ENCODE assay signal across 1 cellular context in the genomic region with DNA sequence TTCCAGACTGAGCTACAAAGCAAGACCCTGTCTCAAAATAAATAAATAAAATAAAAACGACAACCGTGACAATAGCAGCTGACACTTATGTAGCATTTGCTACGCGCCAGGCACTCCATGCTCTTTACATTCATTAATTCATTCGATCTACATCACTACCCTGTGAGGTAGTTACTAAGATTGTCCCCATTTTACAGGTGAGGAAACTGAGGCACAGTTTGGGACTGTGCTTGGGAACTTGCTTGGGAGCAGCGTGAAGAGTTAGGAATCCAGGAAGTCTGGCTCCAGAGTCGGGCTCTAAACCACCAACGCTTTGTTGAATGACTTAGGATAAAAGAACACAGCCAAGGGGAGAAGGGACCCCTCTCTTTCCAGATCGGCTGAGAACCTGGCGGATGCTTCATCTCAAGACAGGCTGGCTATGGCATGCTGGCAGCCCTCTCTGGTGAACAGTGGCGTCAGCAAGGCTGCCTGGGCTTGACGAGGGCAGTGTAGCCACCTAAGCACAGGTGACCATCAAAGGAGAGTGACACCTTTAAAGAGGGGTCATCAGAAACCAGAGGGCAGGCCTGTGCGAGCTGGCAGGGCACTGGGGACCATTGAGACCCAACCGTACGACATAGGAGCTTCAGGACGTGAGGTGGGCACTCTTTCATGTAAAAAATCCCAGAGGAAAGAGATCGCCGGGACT.
TF ChIP-seq lines count a peak whose summit lies in the region.

No MANE protein-coding gene starts in this region.

TF ChIP-seq in HepG2, 621 proteins besides CTCF, POLR2A, EP300 and RAD21 (continued from another document and continues in another):
- TF ChIP-seq STAG1 (CRISPR knock-in tag; IDR thresholded peaks at IDR 0.05) (no peak), ZFP1 (CRISPR knock-in tag; IDR thresholded peaks at IDR 0.05) (no peak), TCF12 (IDR thresholded peaks at IDR 0.05) (no peak), TCF12 (CRISPR knock-in tag; IDR thresholded peaks at IDR 0.05) (no peak), DNMT1 (CRISPR knock-in tag; IDR thresholded peaks at IDR 0.05) (no peak), PAF1 (CRISPR knock-in tag; IDR thresholded peaks at IDR 0.05) (no peak), FOXM1 (CRISPR knock-in tag; IDR thresholded peaks at IDR 0.05) (0 out of 2 replicates have a peak, but pooled peaks have one; percentile 26), RFXANK (CRISPR knock-in tag; IDR thresholded peaks at IDR 0.05) (no peak), AKAP8 (CRISPR knock-in tag; IDR thresholded peaks at IDR 0.05) (no peak), KAT7 (CRISPR knock-in tag; IDR thresholded peaks at IDR 0.05; ENCODE audit: borderline replicate concordance) (no peak), ZNF44 (CRISPR knock-in tag; IDR thresholded peaks at IDR 0.05) (no peak), MED1 (CRISPR knock-in tag; IDR thresholded peaks at IDR 0.05) (0 out of 2 replicates have a peak, but pooled peaks have one; percentile 25), TEAD2 (CRISPR knock-in tag; IDR thresholded peaks at IDR 0.05) (0 out of 2 replicates have a peak, but pooled peaks have one; percentile 24), ZNF629 (CRISPR knock-in tag; conservative IDR thresholded peaks at IDR 0.05) (peak; percentile 95), ZNF558 (CRISPR knock-in tag; IDR thresholded peaks at IDR 0.05; ENCODE audit: borderline replicate concordance) (no peak), ZNF33B (CRISPR knock-in tag; IDR thresholded peaks at IDR 0.05) (no peak), SIX1 (CRISPR knock-in tag; IDR thresholded peaks at IDR 0.05; ENCODE audit: borderline replicate concordance) (no peak), REPIN1 (CRISPR knock-in tag; IDR thresholded peaks at IDR 0.05; ENCODE audit: borderline replicate concordance, low read depth) (no peak), ZFP82 (CRISPR knock-in tag; IDR thresholded peaks at IDR 0.05; ENCODE audit: borderline replicate concordance) (no peak), XBP1 (CRISPR knock-in tag; IDR thresholded peaks at IDR 0.05) (no peak), ZNF367 (CRISPR knock-in tag; IDR thresholded peaks at IDR 0.05; ENCODE audit: borderline replicate concordance) (no peak), RARA (CRISPR knock-in tag; IDR thresholded peaks at IDR 0.05) (no peak), ZMYM3 (CRISPR knock-in tag; IDR thresholded peaks at IDR 0.05) (peak; percentile 89), ZNF530 (CRISPR knock-in tag; IDR thresholded peaks at IDR 0.05; ENCODE audit: low read depth) (no peak), ZMYM4 (CRISPR knock-in tag; IDR thresholded peaks at IDR 0.05) (no peak), ZNF432 (CRISPR knock-in tag; IDR thresholded peaks at IDR 0.05; ENCODE audit: borderline replicate concordance) (no peak), ZNF569 (CRISPR knock-in tag; IDR thresholded peaks at IDR 0.05; ENCODE audit: borderline replicate concordance) (no peak), SAFB2 (CRISPR knock-in tag; IDR thresholded peaks at IDR 0.05; ENCODE audit: borderline replicate concordance, low read depth) (no peak), ZNF780A (CRISPR knock-in tag; IDR thresholded peaks at IDR 0.05) (0 out of 2 replicates have a peak, but pooled peaks have one; percentile 67), SIN3A (IDR thresholded peaks at IDR 0.05; ENCODE audit: borderline replicate concordance, low read depth, low read length) (no peak), ZNF7 (CRISPR knock-in tag; IDR thresholded peaks at IDR 0.05) (no peak), SMARCE1 (IDR thresholded peaks at IDR 0.05; ENCODE audit: borderline replicate concordance) (no peak), ISX (CRISPR knock-in tag; conservative IDR thresholded peaks at IDR 0.05) (0 out of 2 replicates have a peak, but pooled peaks have one; percentile 57), TCF7L2 (IDR thresholded peaks at IDR 0.05; ENCODE audit: low read depth, low read length) (no peak), ESRRA (CRISPR knock-in tag; IDR thresholded peaks at IDR 0.05; ENCODE audit: low read depth) (no peak), EHMT2 (IDR thresholded peaks at IDR 0.05; ENCODE audit: borderline replicate concordance, low read depth, low read length) (no peak), HNRNPUL1 (IDR thresholded peaks at IDR 0.05; ENCODE audit: low read depth, low read length) (no peak), HMGA1 (CRISPR knock-in tag; conservative IDR thresholded peaks at IDR 0.05) (no peak), ZNF20 (CRISPR knock-in tag; IDR thresholded peaks at IDR 0.05) (peak; percentile 46; the same call in 1 of the 2 replicates), FOXJ3 (CRISPR knock-in tag; IDR thresholded peaks at IDR 0.05; ENCODE audit: borderline replicate concordance) (no peak), ZNF256 (CRISPR knock-in tag; conservative IDR thresholded peaks at IDR 0.05) (0 out of 2 replicates have a peak, but pooled peaks have one; percentile 24), YY1 (IDR thresholded peaks at IDR 0.05; ENCODE audit: insufficient read depth, insufficient replicate concordance, low read depth, low read length) (no peak), ZNF451 (CRISPR knock-in tag; IDR thresholded peaks at IDR 0.05) (0 out of 2 replicates have a peak, but pooled peaks have one; percentile 12)
- TF ChIP-seq, protein P1, sequence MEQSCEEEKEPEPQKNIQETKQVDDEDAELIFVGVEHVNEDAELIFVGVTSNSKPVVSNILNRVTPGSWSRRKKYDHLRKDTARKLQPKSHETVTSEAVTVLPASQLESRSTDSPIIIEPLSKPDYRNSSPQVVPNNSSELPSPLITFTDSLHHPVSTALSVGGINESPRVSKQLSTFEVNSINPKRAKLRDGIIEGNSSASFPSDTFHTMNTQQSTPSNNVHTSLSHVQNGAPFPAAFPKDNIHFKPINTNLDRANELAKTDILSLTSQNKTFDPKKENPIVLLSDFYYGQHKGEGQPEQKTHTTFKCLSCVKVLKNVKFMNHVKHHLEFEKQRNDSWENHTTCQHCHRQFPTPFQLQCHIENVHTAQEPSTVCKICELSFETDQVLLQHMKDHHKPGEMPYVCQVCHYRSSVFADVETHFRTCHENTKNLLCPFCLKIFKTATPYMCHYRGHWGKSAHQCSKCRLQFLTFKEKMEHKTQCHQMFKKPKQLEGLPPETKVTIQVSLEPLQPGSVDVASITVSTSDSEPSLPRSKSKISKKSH (CRISPR knock-in tag; IDR thresholded peaks at IDR 0.05; ENCODE audit: borderline replicate concordance) = no peak
- TF ChIP-seq, protein P2, sequence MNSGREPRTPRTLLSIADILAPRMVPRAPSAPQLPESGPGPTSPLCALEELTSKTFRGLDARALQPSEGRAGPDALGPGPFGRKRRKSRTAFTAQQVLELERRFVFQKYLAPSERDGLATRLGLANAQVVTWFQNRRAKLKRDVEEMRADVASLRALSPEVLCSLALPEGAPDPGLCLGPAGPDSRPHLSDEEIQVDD (CRISPR knock-in tag; IDR thresholded peaks at IDR 0.05; ENCODE audit: borderline replicate concordance) = no peak
- TF ChIP-seq, protein P3, sequence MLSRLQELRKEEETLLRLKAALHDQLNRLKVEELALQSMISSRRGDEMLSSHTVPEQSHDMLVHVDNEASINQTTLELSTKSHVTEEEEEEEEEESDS (CRISPR knock-in tag; IDR thresholded peaks at IDR 0.05; ENCODE audit: borderline replicate concordance) = no peak
- TF ChIP-seq, protein P4, sequence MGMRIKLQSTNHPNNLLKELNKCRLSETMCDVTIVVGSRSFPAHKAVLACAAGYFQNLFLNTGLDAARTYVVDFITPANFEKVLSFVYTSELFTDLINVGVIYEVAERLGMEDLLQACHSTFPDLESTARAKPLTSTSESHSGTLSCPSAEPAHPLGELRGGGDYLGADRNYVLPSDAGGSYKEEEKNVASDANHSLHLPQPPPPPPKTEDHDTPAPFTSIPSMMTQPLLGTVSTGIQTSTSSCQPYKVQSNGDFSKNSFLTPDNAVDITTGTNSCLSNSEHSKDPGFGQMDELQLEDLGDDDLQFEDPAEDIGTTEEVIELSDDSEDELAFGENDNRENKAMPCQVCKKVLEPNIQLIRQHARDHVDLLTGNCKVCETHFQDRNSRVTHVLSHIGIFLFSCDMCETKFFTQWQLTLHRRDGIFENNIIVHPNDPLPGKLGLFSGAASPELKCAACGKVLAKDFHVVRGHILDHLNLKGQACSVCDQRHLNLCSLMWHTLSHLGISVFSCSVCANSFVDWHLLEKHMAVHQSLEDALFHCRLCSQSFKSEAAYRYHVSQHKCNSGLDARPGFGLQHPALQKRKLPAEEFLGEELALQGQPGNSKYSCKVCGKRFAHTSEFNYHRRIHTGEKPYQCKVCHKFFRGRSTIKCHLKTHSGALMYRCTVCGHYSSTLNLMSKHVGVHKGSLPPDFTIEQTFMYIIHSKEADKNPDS (CRISPR knock-in tag; IDR thresholded peaks at IDR 0.05) = no peak
- TF ChIP-seq, protein P5, sequence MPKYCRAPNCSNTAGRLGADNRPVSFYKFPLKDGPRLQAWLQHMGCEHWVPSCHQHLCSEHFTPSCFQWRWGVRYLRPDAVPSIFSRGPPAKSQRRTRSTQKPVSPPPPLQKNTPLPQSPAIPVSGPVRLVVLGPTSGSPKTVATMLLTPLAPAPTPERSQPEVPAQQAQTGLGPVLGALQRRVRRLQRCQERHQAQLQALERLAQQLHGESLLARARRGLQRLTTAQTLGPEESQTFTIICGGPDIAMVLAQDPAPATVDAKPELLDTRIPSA (CRISPR knock-in tag; IDR thresholded peaks at IDR 0.05; ENCODE audit: borderline replicate concordance) = no peak
- TF ChIP-seq, protein P6, sequence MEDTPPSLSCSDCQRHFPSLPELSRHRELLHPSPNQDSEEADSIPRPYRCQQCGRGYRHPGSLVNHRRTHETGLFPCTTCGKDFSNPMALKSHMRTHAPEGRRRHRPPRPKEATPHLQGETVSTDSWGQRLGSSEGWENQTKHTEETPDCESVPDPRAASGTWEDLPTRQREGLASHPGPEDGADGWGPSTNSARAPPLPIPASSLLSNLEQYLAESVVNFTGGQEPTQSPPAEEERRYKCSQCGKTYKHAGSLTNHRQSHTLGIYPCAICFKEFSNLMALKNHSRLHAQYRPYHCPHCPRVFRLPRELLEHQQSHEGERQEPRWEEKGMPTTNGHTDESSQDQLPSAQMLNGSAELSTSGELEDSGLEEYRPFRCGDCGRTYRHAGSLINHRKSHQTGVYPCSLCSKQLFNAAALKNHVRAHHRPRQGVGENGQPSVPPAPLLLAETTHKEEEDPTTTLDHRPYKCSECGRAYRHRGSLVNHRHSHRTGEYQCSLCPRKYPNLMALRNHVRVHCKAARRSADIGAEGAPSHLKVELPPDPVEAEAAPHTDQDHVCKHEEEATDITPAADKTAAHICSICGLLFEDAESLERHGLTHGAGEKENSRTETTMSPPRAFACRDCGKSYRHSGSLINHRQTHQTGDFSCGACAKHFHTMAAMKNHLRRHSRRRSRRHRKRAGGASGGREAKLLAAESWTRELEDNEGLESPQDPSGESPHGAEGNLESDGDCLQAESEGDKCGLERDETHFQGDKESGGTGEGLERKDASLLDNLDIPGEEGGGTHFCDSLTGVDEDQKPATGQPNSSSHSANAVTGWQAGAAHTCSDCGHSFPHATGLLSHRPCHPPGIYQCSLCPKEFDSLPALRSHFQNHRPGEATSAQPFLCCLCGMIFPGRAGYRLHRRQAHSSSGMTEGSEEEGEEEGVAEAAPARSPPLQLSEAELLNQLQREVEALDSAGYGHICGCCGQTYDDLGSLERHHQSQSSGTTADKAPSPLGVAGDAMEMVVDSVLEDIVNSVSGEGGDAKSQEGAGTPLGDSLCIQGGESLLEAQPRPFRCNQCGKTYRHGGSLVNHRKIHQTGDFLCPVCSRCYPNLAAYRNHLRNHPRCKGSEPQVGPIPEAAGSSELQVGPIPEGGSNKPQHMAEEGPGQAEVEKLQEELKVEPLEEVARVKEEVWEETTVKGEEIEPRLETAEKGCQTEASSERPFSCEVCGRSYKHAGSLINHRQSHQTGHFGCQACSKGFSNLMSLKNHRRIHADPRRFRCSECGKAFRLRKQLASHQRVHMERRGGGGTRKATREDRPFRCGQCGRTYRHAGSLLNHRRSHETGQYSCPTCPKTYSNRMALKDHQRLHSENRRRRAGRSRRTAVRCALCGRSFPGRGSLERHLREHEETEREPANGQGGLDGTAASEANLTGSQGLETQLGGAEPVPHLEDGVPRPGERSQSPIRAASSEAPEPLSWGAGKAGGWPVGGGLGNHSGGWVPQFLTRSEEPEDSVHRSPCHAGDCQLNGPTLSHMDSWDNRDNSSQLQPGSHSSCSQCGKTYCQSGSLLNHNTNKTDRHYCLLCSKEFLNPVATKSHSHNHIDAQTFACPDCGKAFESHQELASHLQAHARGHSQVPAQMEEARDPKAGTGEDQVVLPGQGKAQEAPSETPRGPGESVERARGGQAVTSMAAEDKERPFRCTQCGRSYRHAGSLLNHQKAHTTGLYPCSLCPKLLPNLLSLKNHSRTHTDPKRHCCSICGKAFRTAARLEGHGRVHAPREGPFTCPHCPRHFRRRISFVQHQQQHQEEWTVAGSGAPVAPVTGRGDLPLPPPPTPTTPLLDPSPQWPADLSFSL (CRISPR knock-in tag; IDR thresholded peaks at IDR 0.05) = no peak
- TF ChIP-seq, protein P7, sequence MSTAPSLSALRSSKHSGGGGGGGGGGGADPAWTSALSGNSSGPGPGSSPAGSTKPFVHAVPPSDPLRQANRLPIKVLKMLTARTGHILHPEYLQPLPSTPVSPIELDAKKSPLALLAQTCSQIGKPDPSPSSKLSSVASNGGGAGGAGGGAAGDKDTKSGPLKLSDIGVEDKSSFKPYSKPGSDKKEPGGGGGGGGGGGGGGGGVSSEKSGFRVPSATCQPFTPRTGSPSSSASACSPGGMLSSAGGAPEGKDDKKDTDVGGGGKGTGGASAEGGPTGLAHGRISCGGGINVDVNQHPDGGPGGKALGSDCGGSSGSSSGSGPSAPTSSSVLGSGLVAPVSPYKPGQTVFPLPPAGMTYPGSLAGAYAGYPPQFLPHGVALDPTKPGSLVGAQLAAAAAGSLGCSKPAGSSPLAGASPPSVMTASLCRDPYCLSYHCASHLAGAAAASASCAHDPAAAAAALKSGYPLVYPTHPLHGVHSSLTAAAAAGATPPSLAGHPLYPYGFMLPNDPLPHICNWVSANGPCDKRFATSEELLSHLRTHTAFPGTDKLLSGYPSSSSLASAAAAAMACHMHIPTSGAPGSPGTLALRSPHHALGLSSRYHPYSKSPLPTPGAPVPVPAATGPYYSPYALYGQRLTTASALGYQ (CRISPR knock-in tag; IDR thresholded peaks at IDR 0.05) = no peak
- TF ChIP-seq, protein P8, sequence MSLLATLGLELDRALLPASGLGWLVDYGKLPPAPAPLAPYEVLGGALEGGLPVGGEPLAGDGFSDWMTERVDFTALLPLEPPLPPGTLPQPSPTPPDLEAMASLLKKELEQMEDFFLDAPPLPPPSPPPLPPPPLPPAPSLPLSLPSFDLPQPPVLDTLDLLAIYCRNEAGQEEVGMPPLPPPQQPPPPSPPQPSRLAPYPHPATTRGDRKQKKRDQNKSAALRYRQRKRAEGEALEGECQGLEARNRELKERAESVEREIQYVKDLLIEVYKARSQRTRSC (CRISPR knock-in tag; IDR thresholded peaks at IDR 0.05; ENCODE audit: low read depth) = no peak
- TF ChIP-seq, protein P9, sequence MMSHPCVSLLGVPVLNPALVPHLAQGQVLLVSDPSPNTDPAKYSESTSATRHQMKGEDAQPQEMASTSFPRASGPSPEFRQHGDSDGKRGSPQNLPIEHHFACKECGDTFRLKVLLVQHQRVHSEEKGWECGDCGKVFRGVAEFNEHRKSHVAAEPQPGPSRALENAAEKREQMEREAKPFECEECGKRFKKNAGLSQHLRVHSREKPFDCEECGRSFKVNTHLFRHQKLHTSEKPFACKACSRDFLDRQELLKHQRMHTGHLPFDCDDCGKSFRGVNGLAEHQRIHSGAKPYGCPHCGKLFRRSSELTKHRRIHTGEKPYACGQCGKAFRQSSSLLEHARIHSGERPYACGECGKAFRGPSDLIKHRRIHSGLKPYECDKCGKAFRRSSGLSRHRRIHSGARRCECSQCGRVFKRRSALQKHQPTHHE (CRISPR knock-in tag; IDR thresholded peaks at IDR 0.05; ENCODE audit: borderline replicate concordance) = 0 out of 2 replicates have a peak, but pooled peaks have one; percentile 35
- TF ChIP-seq, protein P10, sequence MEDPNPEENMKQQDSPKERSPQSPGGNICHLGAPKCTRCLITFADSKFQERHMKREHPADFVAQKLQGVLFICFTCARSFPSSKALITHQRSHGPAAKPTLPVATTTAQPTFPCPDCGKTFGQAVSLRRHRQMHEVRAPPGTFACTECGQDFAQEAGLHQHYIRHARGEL (CRISPR knock-in tag; IDR thresholded peaks at IDR 0.05) = no peak
